Comparison of ENCODE assay signal across 1 cellular context in the genomic region with DNA sequence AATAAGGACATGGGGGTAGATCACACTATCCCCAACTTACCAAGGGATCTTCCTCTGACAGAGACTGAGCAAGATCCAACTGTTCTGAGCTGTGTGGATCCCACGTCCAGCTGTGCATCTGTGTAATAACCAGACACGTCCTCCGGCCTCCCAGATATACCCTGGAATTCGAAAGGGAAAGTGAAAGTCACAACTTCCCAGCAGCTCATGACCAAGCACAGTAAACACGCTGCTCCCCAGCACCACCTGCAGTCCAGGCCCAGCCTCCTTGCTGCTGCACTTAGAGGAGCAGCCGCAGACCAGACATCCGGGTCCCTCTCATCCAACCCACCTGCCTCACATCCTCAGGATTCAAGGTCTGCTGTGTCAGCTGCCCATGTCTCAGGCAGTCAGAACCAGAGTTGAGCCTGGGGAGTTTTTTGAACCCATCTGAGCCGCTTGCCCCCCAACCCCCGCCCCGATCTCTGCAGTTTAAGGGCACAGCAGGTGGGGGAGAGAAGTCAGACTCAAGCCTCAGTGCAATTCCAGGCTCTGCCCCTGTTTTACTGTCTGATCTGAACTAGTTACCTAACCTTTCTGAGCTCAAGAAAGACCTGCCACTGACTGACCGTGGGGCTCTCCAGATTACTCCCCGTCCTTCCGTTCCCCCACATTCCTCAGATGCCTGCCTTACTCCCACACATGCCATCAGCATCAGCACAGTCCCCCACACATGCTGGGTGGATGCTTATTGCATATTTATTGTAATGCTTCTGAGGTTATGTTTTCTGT.
TF ChIP-seq lines count a peak whose summit lies in the region.

A gene with protein sequence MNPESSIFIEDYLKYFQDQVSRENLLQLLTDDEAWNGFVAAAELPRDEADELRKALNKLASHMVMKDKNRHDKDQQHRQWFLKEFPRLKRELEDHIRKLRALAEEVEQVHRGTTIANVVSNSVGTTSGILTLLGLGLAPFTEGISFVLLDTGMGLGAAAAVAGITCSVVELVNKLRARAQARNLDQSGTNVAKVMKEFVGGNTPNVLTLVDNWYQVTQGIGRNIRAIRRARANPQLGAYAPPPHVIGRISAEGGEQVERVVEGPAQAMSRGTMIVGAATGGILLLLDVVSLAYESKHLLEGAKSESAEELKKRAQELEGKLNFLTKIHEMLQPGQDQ (minus strand): TSS at position 127 of the 771 bp plus-strand sequence. CDS start 6,365 bp downstream, outside the sequence.

TF ChIP-seq in HepG2, 621 proteins besides CTCF, POLR2A, EP300 and RAD21 (continued from another document and continues in another):
- TF ChIP-seq, protein P1, sequence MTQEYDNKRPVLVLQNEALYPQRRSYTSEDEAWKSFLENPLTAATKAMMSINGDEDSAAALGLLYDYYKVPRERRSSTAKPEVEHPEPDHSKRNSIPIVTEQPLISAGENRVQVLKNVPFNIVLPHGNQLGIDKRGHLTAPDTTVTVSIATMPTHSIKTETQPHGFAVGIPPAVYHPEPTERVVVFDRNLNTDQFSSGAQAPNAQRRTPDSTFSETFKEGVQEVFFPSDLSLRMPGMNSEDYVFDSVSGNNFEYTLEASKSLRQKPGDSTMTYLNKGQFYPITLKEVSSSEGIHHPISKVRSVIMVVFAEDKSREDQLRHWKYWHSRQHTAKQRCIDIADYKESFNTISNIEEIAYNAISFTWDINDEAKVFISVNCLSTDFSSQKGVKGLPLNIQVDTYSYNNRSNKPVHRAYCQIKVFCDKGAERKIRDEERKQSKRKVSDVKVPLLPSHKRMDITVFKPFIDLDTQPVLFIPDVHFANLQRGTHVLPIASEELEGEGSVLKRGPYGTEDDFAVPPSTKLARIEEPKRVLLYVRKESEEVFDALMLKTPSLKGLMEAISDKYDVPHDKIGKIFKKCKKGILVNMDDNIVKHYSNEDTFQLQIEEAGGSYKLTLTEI (CRISPR knock-in tag; conservative IDR thresholded peaks at IDR 0.05): no peak
- no peak for TF ChIP-seq ZNF326 (CRISPR knock-in tag; IDR thresholded peaks at IDR 0.05; ENCODE audit: borderline replicate concordance)
- TF ChIP-seq AGO1 (IDR thresholded peaks at IDR 0.05; ENCODE audit: low read depth, low read length, poor library complexity, severe bottlenecking): no peak
- TF ChIP-seq REXO4 (CRISPR knock-in tag; IDR thresholded peaks at IDR 0.05; ENCODE audit: borderline replicate concordance): no peak
- peak; percentile 66 for TF ChIP-seq JUN (CRISPR knock-in tag; IDR thresholded peaks at IDR 0.05)
- TF ChIP-seq ZNF768 (CRISPR knock-in tag; IDR thresholded peaks at IDR 0.05): peak; percentile 57; the same call in 1 of the 2 replicates
- no peak for TF ChIP-seq THYN1 (CRISPR knock-in tag; IDR thresholded peaks at IDR 0.05; ENCODE audit: borderline replicate concordance, low read depth)
- peak; percentile 53; the same call in 1 of the 2 replicates for TF ChIP-seq MIER2 (CRISPR knock-in tag; IDR thresholded peaks at IDR 0.05)
- TF ChIP-seq RFXANK (CRISPR knock-in tag; IDR thresholded peaks at IDR 0.05): no peak
- TF ChIP-seq ZNF20 (CRISPR knock-in tag; IDR thresholded peaks at IDR 0.05): no peak
- TF ChIP-seq, protein P2, sequence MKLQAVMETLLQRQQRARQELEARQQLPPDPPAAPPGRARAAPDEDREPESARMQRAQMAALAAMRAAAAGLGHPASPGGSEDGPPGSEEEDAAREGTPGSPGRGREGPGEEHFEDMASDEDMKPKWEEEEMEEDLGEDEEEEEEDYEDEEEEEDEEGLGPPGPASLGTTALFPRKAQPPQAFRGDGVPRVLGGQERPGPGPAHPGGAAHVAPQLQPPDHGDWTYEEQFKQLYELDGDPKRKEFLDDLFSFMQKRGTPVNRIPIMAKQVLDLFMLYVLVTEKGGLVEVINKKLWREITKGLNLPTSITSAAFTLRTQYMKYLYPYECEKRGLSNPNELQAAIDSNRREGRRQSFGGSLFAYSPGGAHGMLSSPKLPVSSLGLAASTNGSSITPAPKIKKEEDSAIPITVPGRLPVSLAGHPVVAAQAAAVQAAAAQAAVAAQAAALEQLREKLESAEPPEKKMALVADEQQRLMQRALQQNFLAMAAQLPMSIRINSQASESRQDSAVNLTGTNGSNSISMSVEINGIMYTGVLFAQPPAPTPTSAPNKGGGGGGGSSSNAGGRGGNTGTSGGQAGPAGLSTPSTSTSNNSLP (IDR thresholded peaks at IDR 0.05; ENCODE audit: low read depth, low read length): no peak
- no peak for TF ChIP-seq NONO (IDR thresholded peaks at IDR 0.05)
- no peak for TF ChIP-seq NONO (CRISPR knock-in tag; conservative IDR thresholded peaks at IDR 0.05)
- TF ChIP-seq ZNF101 (CRISPR knock-in tag; IDR thresholded peaks at IDR 0.05; ENCODE audit: borderline replicate concordance, low read depth): no peak
- TF ChIP-seq SIN3A (IDR thresholded peaks at IDR 0.05; ENCODE audit: borderline replicate concordance, low read depth, low read length): peak; percentile 95
- TF ChIP-seq, protein P3, sequence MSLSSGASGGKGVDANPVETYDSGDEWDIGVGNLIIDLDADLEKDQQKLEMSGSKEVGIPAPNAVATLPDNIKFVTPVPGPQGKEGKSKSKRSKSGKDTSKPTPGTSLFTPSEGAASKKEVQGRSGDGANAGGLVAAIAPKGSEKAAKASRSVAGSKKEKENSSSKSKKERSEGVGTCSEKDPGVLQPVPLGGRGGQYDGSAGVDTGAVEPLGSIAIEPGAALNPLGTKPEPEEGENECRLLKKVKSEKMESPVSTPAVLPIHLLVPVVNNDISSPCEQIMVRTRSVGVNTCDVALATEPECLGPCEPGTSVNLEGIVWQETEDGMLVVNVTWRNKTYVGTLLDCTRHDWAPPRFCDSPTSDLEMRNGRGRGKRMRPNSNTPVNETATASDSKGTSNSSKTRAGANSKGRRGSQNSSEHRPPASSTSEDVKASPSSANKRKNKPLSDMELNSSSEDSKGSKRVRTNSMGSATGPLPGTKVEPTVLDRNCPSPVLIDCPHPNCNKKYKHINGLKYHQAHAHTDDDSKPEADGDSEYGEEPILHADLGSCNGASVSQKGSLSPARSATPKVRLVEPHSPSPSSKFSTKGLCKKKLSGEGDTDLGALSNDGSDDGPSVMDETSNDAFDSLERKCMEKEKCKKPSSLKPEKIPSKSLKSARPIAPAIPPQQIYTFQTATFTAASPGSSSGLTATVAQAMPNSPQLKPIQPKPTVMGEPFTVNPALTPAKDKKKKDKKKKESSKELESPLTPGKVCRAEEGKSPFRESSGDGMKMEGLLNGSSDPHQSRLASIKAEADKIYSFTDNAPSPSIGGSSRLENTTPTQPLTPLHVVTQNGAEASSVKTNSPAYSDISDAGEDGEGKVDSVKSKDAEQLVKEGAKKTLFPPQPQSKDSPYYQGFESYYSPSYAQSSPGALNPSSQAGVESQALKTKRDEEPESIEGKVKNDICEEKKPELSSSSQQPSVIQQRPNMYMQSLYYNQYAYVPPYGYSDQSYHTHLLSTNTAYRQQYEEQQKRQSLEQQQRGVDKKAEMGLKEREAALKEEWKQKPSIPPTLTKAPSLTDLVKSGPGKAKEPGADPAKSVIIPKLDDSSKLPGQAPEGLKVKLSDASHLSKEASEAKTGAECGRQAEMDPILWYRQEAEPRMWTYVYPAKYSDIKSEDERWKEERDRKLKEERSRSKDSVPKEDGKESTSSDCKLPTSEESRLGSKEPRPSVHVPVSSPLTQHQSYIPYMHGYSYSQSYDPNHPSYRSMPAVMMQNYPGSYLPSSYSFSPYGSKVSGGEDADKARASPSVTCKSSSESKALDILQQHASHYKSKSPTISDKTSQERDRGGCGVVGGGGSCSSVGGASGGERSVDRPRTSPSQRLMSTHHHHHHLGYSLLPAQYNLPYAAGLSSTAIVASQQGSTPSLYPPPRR (CRISPR knock-in tag; IDR thresholded peaks at IDR 0.05; ENCODE audit: borderline replicate concordance): 0 out of 2 replicates have a peak, but pooled peaks have one; percentile 23
- TF ChIP-seq, protein P4, sequence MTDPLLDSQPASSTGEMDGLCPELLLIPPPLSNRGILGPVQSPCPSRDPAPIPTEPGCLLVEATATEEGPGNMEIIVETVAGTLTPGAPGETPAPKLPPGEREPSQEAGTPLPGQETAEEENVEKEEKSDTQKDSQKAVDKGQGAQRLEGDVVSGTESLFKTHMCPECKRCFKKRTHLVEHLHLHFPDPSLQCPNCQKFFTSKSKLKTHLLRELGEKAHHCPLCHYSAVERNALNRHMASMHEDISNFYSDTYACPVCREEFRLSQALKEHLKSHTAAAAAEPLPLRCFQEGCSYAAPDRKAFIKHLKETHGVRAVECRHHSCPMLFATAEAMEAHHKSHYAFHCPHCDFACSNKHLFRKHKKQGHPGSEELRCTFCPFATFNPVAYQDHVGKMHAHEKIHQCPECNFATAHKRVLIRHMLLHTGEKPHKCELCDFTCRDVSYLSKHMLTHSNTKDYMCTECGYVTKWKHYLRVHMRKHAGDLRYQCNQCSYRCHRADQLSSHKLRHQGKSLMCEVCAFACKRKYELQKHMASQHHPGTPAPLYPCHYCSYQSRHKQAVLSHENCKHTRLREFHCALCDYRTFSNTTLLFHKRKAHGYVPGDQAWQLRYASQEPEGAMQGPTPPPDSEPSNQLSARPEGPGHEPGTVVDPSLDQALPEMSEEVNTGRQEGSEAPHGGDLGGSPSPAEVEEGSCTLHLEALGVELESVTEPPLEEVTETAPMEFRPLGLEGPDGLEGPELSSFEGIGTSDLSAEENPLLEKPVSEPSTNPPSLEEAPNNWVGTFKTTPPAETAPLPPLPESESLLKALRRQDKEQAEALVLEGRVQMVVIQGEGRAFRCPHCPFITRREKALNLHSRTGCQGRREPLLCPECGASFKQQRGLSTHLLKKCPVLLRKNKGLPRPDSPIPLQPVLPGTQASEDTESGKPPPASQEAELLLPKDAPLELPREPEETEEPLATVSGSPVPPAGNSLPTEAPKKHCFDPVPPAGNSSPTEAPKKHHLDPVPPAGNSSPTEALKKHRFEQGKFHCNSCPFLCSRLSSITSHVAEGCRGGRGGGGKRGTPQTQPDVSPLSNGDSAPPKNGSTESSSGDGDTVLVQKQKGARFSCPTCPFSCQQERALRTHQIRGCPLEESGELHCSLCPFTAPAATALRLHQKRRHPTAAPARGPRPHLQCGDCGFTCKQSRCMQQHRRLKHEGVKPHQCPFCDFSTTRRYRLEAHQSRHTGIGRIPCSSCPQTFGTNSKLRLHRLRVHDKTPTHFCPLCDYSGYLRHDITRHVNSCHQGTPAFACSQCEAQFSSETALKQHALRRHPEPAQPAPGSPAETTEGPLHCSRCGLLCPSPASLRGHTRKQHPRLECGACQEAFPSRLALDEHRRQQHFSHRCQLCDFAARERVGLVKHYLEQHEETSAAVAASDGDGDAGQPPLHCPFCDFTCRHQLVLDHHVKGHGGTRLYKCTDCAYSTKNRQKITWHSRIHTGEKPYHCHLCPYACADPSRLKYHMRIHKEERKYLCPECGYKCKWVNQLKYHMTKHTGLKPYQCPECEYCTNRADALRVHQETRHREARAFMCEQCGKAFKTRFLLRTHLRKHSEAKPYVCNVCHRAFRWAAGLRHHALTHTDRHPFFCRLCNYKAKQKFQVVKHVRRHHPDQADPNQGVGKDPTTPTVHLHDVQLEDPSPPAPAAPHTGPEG (CRISPR knock-in tag; IDR thresholded peaks at IDR 0.05): no peak
- TF ChIP-seq ZNF235 (CRISPR knock-in tag; IDR thresholded peaks at IDR 0.05; ENCODE audit: borderline replicate concordance): no peak
- no peak for TF ChIP-seq HNRNPLL (IDR thresholded peaks at IDR 0.05; ENCODE audit: low read depth, low read length, poor library complexity, severe bottlenecking)
- no peak for TF ChIP-seq U2AF2 (IDR thresholded peaks at IDR 0.05; ENCODE audit: low read depth, low read length)
- peak; percentile 83; the same call in 1 of the 2 replicates for TF ChIP-seq ZFP37 (CRISPR knock-in tag; IDR thresholded peaks at IDR 0.05; ENCODE audit: borderline replicate concordance)
- no peak for TF ChIP-seq ZNF543 (CRISPR knock-in tag; IDR thresholded peaks at IDR 0.05)
- TF ChIP-seq, protein P5, sequence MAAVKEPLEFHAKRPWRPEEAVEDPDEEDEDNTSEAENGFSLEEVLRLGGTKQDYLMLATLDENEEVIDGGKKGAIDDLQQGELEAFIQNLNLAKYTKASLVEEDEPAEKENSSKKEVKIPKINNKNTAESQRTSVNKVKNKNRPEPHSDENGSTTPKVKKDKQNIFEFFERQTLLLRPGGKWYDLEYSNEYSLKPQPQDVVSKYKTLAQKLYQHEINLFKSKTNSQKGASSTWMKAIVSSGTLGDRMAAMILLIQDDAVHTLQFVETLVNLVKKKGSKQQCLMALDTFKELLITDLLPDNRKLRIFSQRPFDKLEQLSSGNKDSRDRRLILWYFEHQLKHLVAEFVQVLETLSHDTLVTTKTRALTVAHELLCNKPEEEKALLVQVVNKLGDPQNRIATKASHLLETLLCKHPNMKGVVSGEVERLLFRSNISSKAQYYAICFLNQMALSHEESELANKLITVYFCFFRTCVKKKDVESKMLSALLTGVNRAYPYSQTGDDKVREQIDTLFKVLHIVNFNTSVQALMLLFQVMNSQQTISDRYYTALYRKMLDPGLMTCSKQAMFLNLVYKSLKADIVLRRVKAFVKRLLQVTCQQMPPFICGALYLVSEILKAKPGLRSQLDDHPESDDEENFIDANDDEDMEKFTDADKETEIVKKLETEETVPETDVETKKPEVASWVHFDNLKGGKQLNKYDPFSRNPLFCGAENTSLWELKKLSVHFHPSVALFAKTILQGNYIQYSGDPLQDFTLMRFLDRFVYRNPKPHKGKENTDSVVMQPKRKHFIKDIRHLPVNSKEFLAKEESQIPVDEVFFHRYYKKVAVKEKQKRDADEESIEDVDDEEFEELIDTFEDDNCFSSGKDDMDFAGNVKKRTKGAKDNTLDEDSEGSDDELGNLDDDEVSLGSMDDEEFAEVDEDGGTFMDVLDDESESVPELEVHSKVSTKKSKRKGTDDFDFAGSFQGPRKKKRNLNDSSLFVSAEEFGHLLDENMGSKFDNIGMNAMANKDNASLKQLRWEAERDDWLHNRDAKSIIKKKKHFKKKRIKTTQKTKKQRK (IDR thresholded peaks at IDR 0.05; ENCODE audit: low read length): no peak
- peak; percentile 99 for TF ChIP-seq FOXK1 (CRISPR knock-in tag; IDR thresholded peaks at IDR 0.05; ENCODE audit: borderline replicate concordance, low read depth)
- TF ChIP-seq YY1 (IDR thresholded peaks at IDR 0.05; ENCODE audit: insufficient read depth, insufficient replicate concordance, low read depth, low read length): peak; percentile 41
- no peak for TF ChIP-seq ATRX (CRISPR knock-in tag; IDR thresholded peaks at IDR 0.05; ENCODE audit: borderline replicate concordance)
- TF ChIP-seq ZNF124 (CRISPR knock-in tag; IDR thresholded peaks at IDR 0.05): no peak
- no peak for TF ChIP-seq FOSL1 (CRISPR knock-in tag; IDR thresholded peaks at IDR 0.05; ENCODE audit: borderline replicate concordance)
- TF ChIP-seq IRF2 (CRISPR knock-in tag; IDR thresholded peaks at IDR 0.05): peak; percentile 100
- TF ChIP-seq RXRB (CRISPR knock-in tag; IDR thresholded peaks at IDR 0.05; ENCODE audit: borderline replicate concordance): peak; percentile 71
- TF ChIP-seq, protein P6, sequence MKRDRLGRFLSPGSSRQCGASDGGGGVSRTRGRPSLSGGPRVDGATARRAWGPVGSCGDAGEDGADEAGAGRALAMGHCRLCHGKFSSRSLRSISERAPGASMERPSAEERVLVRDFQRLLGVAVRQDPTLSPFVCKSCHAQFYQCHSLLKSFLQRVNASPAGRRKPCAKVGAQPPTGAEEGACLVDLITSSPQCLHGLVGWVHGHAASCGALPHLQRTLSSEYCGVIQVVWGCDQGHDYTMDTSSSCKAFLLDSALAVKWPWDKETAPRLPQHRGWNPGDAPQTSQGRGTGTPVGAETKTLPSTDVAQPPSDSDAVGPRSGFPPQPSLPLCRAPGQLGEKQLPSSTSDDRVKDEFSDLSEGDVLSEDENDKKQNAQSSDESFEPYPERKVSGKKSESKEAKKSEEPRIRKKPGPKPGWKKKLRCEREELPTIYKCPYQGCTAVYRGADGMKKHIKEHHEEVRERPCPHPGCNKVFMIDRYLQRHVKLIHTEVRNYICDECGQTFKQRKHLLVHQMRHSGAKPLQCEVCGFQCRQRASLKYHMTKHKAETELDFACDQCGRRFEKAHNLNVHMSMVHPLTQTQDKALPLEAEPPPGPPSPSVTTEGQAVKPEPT (CRISPR knock-in tag; IDR thresholded peaks at IDR 0.05; ENCODE audit: low read depth): no peak; the same call in 1 of the 2 replicates
- no peak for TF ChIP-seq ZBTB1 (CRISPR knock-in tag; IDR thresholded peaks at IDR 0.05; ENCODE audit: borderline replicate concordance)
- peak; percentile 73; the same call in 1 of the 2 replicates for TF ChIP-seq MYC (CRISPR knock-in tag; IDR thresholded peaks at IDR 0.05; ENCODE audit: borderline replicate concordance)
- TF ChIP-seq ZFP41 (CRISPR knock-in tag; IDR thresholded peaks at IDR 0.05; ENCODE audit: borderline replicate concordance): no peak
